12 cellular contexts compared by ENCODE assay signal in the genomic region with DNA sequence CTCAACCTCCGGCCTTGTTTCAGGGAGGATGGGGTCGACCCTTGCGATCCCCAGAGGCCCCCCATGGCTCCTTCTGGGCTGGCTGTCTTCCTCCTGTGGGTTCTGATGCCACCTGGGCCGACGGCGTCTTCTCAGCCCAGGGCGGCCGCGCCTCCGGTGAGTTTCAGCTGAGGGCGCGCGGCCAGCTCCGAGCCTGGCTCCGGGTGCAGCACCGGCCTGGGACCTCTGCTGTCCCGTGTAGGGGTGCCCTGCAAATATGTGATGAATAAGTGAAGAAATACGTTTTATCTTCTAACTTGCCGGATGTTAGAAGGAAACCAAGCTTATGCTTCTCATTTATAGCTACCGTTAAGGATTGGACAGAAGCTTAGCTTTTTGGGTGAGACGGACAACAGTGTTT. TPM values are rescaled to one million over a fixed set of nuclear protein-coding genes. Genes with fewer than 3 reads are reported as not detected.
DNase-seq lines count a peak whose midpoint lies in the region; ATAC-seq and TF ChIP-seq lines count a peak whose summit lies in the region.
"Not testable (repeated sequence)": the region's sequence is repeated elsewhere in the genome, so short reads cannot be mapped to it uniquely, and the experiment has no call there.
"Had no signal": no experiment of that assay in that cellular context is flagged by ENCODE, and none has a peak within 500 bp of the region (broad histone marks: within the 10 kb centered on the region; RNA-seq: fewer than 3 reads in every experiment).

No MANE protein-coding gene starts in this region.

- not testable (repeated sequence) for H3K27ac Mint-ChIP-seq in WTC11

- not testable (repeated sequence) for H3K4me1 Mint-ChIP-seq in WTC11

- peak; percentile 20; the same call in 1 of the 3 replicates for ATAC-seq in RWPE2 (ENCODE audit: low read depth)
- peak; percentile 14; the same call in 1 of the 2 replicates for ATAC-seq in WTC11
- ATAC-seq in esophagus mucosa: peak; percentile 20
- ATAC-seq in left colon: peak; percentile 23

- H3K79me2 ChIP-seq in osteoblast (ENCODE audit: insufficient read depth, low read length): not testable (repeated sequence)

- not testable (repeated sequence) for H3K9me3 ChIP-seq in RWPE2 (ENCODE audit: severe bottlenecking); osteoblast (ENCODE audit: low read depth, low read length)

- intact Hi-C loops in left colon (cut with DNase I, micrococcal nuclease): not testable (repeated sequence)

- H4K20me1 ChIP-seq in osteoblast (ENCODE audit: insufficient read depth, low read length): not testable (repeated sequence)

- CTCF ChIA-PET in WTC11 (lab: Charles Lee): not testable (repeated sequence)

- DNase-seq in G401 (ENCODE audit: low spot score) (peak; percentile 26), left colon (peak in 1 of 2 donors; percentile 8), osteoblast (ENCODE audit: insufficient read length, low spot score, missing footprints) (peak; percentile 53)
- not testable (repeated sequence) for DNase-seq in RWPE2 (ENCODE audit: low spot score); WTC11 (ENCODE audit: low spot score)

- not testable (repeated sequence) for H3K27me3 ChIP-seq in RWPE2 (ENCODE audit: insufficient read depth, poor library complexity, severe bottlenecking); osteoblast (ENCODE audit: insufficient read depth, low read length)

- POLR2A ChIA-PET in WTC11 (lab: Charles Lee): not testable (repeated sequence)

- H3K27ac ChIP-seq in RWPE2 (ENCODE audit: poor library complexity, severe bottlenecking); osteoblast (ENCODE audit: low read depth, low read length): not testable (repeated sequence)

- not testable (repeated sequence) for H3K4me3 Mint-ChIP-seq in WTC11

- H2AFZ ChIP-seq in osteoblast (ENCODE audit: low read length): not testable (repeated sequence)

- not testable (repeated sequence) for TF ChIP-seq CTCF in RWPE2 (IDR thresholded peaks at IDR 0.05; ENCODE audit: poor library complexity, severe bottlenecking); WTC11 (IDR thresholded peaks at IDR 0.05); osteoblast (IDR thresholded peaks at IDR 0.05; ENCODE audit: extremely low read depth, low read depth, low read length)

- H3K4me2 ChIP-seq in osteoblast (ENCODE audit: insufficient read depth, low read length): not testable (repeated sequence)

- not testable (repeated sequence) for H3K36me3 ChIP-seq in RWPE2 (ENCODE audit: low read depth); osteoblast (ENCODE audit: insufficient read depth, low read length)

- H3K4me3 ChIP-seq in RWPE2 (ENCODE audit: severe bottlenecking); osteoblast (ENCODE audit: insufficient read depth, low read length): not testable (repeated sequence)

- in situ Hi-C loops in G401 (cut with HindIII; ENCODE audit: low sequenced_read_pairs): not testable (repeated sequence)

- H3K4me1 ChIP-seq in RWPE2 (ENCODE audit: insufficient read depth, poor library complexity, severe bottlenecking); osteoblast (ENCODE audit: insufficient read depth, low read length): not testable (repeated sequence)

- H3K36me3 Mint-ChIP-seq in WTC11: peaks cover 24% of the 10 kb centered on the region

- H3K9me3 Mint-ChIP-seq in WTC11: peaks cover 28% of the 10 kb centered on the region

- not testable (repeated sequence) for H3K27me3 Mint-ChIP-seq in WTC11 (ENCODE audit: low read depth)

RNA-seq across cellular contexts. Expression of a gene that starts 4.4 kb away (rescaled TPM):
- total RNA-seq in G401 (2014; rRNA removed; shearing (Covaris generic)): not detected in 2 replicates
- not detected in 3 replicates for total RNA-seq in WTC11 (2021)
- total RNA-seq in esophagus mucosa: not detected
- not detected for total RNA-seq in left colon
- total RNA-seq in osteoblast: 0.72 TPM in 1 of 2 replicates, not detected in the other
- total RNA-seq: B cell, Caco-2, GM12878, HFFc6 had no signal

RNA-seq across cellular contexts. Expression of a gene that starts 42.6 kb away (rescaled TPM):
- 0.17 TPM in 1 of 2 replicates, not detected in the other for total RNA-seq in G401 (2014; rRNA removed; shearing (Covaris generic))
- total RNA-seq in WTC11 (2021) (1.0 to 2.6 TPM (median 1.3 TPM) in 3 replicates), esophagus mucosa (10.6 TPM), left colon (under 1 TPM; 0.67 to 0.92 TPM), osteoblast (1.5 and 1.8 TPM in 2 replicates)
- total RNA-seq: Caco-2 had no signal

RNA-seq across cellular contexts. Expression of a gene that starts 56.8 kb away (rescaled TPM):
- total RNA-seq in G401 (2014; rRNA removed; shearing (Covaris generic)): not detected in 2 replicates
- not detected in 3 replicates for total RNA-seq in WTC11 (2021)
- total RNA-seq in esophagus mucosa: not detected
- total RNA-seq in left colon: not detected
- total RNA-seq in osteoblast: not detected in 2 replicates
- total RNA-seq: B cell; Caco-2; CD4-positive, CD25-positive, alpha-beta regulatory T cell; CD8-positive, alpha-beta T cell; GM12878; HFFc6 had no signal
